8 cellular contexts compared by ENCODE assay signal in the genomic region with DNA sequence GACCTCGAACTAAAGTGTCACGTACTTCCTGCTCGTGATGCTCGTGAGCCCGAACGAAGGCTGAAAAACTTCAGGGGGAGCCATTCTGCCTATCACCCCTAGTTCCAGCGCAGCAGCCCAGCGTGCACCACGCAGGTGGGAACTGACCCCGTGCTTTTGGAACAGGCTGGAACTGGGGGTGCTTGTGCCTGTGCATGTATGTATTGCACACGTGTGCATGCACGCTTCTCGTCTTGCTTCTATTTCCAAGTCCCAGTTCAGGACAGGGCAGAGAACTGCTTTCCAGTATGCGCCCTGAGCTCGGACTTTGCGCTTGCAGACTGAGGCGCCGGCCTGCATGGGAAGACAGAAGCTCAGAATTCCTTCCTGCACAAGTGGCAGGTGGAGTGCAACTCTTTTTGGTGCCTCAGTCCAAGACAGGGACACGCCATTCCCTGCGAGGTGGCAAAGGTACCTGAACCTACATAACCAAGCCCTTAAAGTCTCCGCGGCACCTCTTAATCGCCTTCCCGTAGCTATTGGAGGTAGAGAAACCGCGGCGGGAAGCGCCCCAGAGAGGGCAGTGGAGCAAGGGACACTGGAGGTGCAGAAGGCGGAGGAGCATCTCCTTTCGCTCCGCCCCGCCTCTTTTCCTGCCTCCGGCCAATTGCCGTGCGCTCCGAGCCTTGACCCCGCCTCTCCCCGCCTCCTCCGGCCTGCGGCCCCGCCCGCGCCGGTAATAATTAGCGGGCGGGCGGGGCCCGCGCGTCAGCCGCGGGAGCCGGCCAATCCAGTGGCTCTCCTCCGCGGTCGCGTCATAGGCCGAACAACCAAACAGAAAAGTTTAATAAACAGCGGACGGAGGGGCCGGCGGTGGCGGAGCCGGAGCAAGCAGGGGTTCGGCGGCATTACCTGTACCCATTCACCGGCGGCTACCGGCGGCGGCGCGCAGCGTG. TPM values are rescaled to one million over a fixed set of nuclear protein-coding genes. Genes with fewer than 3 reads are reported as not detected.
A peak's percentile ranks its signal among the peaks of the same experiment; 100 is the strongest.
DNase-seq lines count a peak whose midpoint lies in the region; FAIRE-seq and TF ChIP-seq lines count a peak whose summit lies in the region.

A gene (plus strand): TSS at position 826 of the 935 bp plus-strand sequence. CDS start 60,669 bp downstream, outside the sequence.

- H3K27ac ChIP-seq in neutrophil (peak within 1 kb of the TSS; percentile 98), substantia nigra (ENCODE audit: low read depth, low read length, poor library complexity, severe bottlenecking) (peak within 1 kb of the TSS; percentile 77)

- peaks cover 11% of the 10 kb centered on the region for H3K27me3 ChIP-seq in neutrophil

- H3K36me3 ChIP-seq in neutrophil: no peaks in the 10 kb centered on the region

- FAIRE-seq in frontal cortex (lab: Jason Lieb, UNC): no peak

- TF ChIP-seq CTCF in neutrophil (IDR thresholded peaks at IDR 0.05): peak; percentile 45

- H3K4me3 ChIP-seq in neutrophil (ENCODE audit: low read depth in 1 of 2, low read length in 1 of 2): peak within 1 kb of the TSS; percentile 80 to 89

- CTCF ChIA-PET in HEK293T (lab: Yijun Ruan, JAX): interaction anchor here (0.6 to 0.8 kb wide), 2 partner anchors 46 to 678 kb away, joined by 3 read pairs; no protein-coding TSS in a partner anchor

- peaks cover 24 to 36% of the 10 kb centered on the region in 2 experiments for H3K4me1 ChIP-seq in neutrophil (ENCODE audit: control insufficient read depth in 1 of 2, insufficient read depth in 1 of 2, low read depth in 1 of 2, low read length in 1 of 2)

- POLR2A ChIA-PET in HEK293T (lab: Yijun Ruan, JAX): interaction anchor here (0.7 to 2.7 kb wide), 8 partner anchors 11 to 136 kb away, joined by 3 to 15 read pairs (median 4); no protein-coding TSS in a partner anchor

- peak; percentile 63 for DNase-seq in GM04503 (ENCODE audit: low read depth)
- peak; percentile 96 for DNase-seq in HEK293T (ENCODE audit: extremely low spot score)
- DNase-seq in MV-4-11 (lab: John Stamatoyannopoulos, UW): peak; percentile 91
- peak; percentile 93 for DNase-seq in SK-MEL-5 (ENCODE audit: low read depth, low spot score)
- peak; percentile 96 for DNase-seq in activated naive CD4-positive, alpha-beta T cell treated with Interleukin-2 at 50 U/mL for 16 hours
- peak; percentile 96 for DNase-seq in frontal cortex (ENCODE audit: low spot score in 2 of 2)
- peak; percentile 68 to 97 (median 91) for DNase-seq in substantia nigra (lab: John Stamatoyannopoulos, UW)

- in situ Hi-C loops in SK-MEL-5 (cut with HindIII; ENCODE audit: low pct_unique_long_range_greater_than_20kb, low sequenced_read_pairs): no loop called here

- no peaks in the 10 kb centered on the region for H3K9me3 ChIP-seq in neutrophil

TF ChIP-seq in HEK293T, 16 proteins besides CTCF, POLR2A, EP300 and RAD21:
- TF ChIP-seq L3MBTL2 (conservative IDR thresholded peaks at IDR 0.05) (peak; percentile 53; the same call in 1 of the 2 replicates), ARNT (IDR thresholded peaks at IDR 0.05) (no peak), SUZ12 (IDR thresholded peaks at IDR 0.05) (no peak), LEF1 (IDR thresholded peaks at IDR 0.05; ENCODE audit: borderline replicate concordance) (no peak; the same call in 1 of the 2 replicates)

RNA-seq across cellular contexts. Expression of the gene that starts here (rescaled TPM):
- 137 and 145 TPM in 2 replicates for total RNA-seq in SK-MEL-5 (2014; rRNA removed; shearing (Covaris generic))
- 113 and 117 TPM in 2 replicates for polyA plus RNA-seq in SK-MEL-5 (2015; cell fraction: cytosol; rRNA removed)
- 73.8 and 85.7 TPM in 2 replicates for polyA plus RNA-seq in SK-MEL-5 (2015; cell fraction: nucleus; rRNA removed)
- total RNA-seq in frontal cortex: 151 TPM

Comparison
In these comparisons a context has a peak if more than half of its experiments do, and no peak if none do; other contexts are left out.
1. Peak in every context shown above with its lines: DNase-seq, H3K4me3 ChIP-seq and H3K27ac ChIP-seq.